ENCODE assay signal across 19 cellular contexts in the genomic region with DNA sequence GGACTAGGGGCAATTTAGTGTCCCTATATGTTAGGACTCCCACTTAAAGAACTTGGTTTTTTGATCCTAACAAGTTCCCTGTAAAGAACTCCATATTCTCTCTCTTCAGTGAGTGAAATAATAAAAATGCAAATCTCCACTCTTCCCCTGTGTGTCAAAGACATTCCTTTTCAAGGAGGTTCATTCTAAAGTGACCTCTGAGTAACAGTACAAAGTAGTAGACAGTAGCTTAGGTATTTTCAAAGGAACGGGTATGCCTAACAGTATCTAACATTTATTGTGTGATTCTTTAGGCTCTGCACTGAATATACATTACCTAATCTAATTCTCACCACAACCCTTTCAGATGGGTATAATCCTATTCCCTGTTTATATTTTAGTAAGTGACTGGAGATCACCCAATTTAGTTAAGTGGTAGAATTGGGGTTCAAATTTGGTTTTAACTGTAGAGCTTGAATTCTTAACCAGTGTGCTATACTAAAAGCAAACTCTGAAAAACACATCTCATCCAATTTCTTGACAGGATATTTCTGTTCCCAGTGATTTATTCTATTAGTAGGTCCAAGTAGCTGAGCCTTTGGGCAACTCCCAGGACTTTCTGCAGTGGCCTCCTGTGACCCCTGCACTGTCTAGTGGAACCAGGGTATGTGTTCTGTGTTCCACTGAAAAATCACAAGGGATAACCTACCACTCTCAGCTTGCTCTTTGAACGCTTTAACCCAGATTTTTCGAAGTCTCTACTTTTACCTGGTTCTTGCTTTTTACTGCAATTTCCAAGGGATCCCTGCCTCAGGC.
"Had no signal": no experiment of that assay in that cellular context is flagged by ENCODE, and none has a peak within 500 bp of the region (broad histone marks: within the 10 kb centered on the region; RNA-seq: fewer than 3 reads in every experiment).

No MANE protein-coding gene starts in this region.

- H3K27ac ChIP-seq: dorsolateral prefrontal cortex, pancreas, spleen, tibial artery, upper lobe of left lung, uterus had no signal

- H3K9me3 ChIP-seq: pancreas, spleen, tibial artery, upper lobe of left lung, uterus had no signal

- H3K27me3 ChIP-seq: dorsolateral prefrontal cortex, pancreas, tibial artery, upper lobe of left lung, uterus had no signal

- H3K4me3 ChIP-seq: dorsolateral prefrontal cortex, pancreas, spleen, tibial artery, upper lobe of left lung, uterus had no signal

- H3K36me3 ChIP-seq: pancreas, spleen, tibial artery, upper lobe of left lung, uterus had no signal

- H3K9me3 Mint-ChIP-seq: stimulated activated memory B cell treated with anti-CD40 and anti-IgM and Interleukin-4, amounts not matched to agents 10 μg/mL and 1 μg/mL and 100 μg/mL, for 72 hours; stimulated activated naive CD8-positive, alpha-beta T cell treated with anti-CD3 and anti-CD28 coated beads, Interleukin-15, Interleukin-2, amounts not matched to agents 100 ng/mL and 50 ng/mL, for 24 hours had no signal

- H3K27me3 Mint-ChIP-seq: stimulated activated naive CD8-positive, alpha-beta T cell treated with anti-CD3 and anti-CD28 coated beads, Interleukin-15, Interleukin-2, amounts not matched to agents 100 ng/mL and 50 ng/mL, for 24 hours had no signal

- ATAC-seq: left cardiac atrium; naive thymus-derived CD4-positive, alpha-beta T cell; pancreas; sciatic nerve; stimulated activated memory B cell treated with anti-CD40 and anti-IgM and Interleukin-4, amounts not matched to agents 10 μg/mL and 1 μg/mL and 100 μg/mL, for 72 hours had no signal

- DNase-seq: central memory CD4-positive, alpha-beta T cell; cortex of kidney; dorsolateral prefrontal cortex; effector memory CD4-positive, alpha-beta T cell; kidney; left cardiac atrium; naive thymus-derived CD4-positive, alpha-beta T cell; pancreas; spleen; stimulated activated CD4-positive, alpha-beta T cell treated with anti-CD3 and anti-CD28 coated beads, Interleukin-15, amount 100 ng/mL, for 24 hours; stimulated activated CD4-positive, alpha-beta T cell treated with anti-CD3 and anti-CD28 coated beads, Interleukin-1b, Interleukin-23, amount 100 ng/mL, for 48 hours; stimulated activated CD4-positive, alpha-beta T cell treated with anti-CD3 and anti-CD28 coated beads, Interleukin-4, amount 100 ng/mL, for 24 hours; tibial artery; upper lobe of left lung; uterus had no signal

- H3K36me3 Mint-ChIP-seq: stimulated activated memory B cell treated with anti-CD40 and anti-IgM and Interleukin-4, amounts not matched to agents 10 μg/mL and 1 μg/mL and 100 μg/mL, for 72 hours had no signal

- H3K4me1 Mint-ChIP-seq: naive thymus-derived CD4-positive, alpha-beta T cell; stimulated activated memory B cell treated with anti-CD40 and anti-IgM and Interleukin-4, amounts not matched to agents 10 μg/mL and 1 μg/mL and 100 μg/mL, for 72 hours had no signal

- H3K27ac Mint-ChIP-seq: naive thymus-derived CD4-positive, alpha-beta T cell; progenitor cell of endocrine pancreas; stimulated activated memory B cell treated with anti-CD40 and anti-IgM and Interleukin-4, amounts not matched to agents 10 μg/mL and 1 μg/mL and 100 μg/mL, for 72 hours; stimulated activated naive CD8-positive, alpha-beta T cell treated with anti-CD3 and anti-CD28 coated beads, Interleukin-15, Interleukin-2, amounts not matched to agents 100 ng/mL and 50 ng/mL, for 24 hours had no signal

- H3K4me1 ChIP-seq: pancreas, spleen, upper lobe of left lung, uterus had no signal

- H3K4me3 Mint-ChIP-seq: naive thymus-derived CD4-positive, alpha-beta T cell; stimulated activated memory B cell treated with anti-CD40 and anti-IgM and Interleukin-4, amounts not matched to agents 10 μg/mL and 1 μg/mL and 100 μg/mL, for 72 hours; stimulated activated naive CD8-positive, alpha-beta T cell treated with anti-CD3 and anti-CD28 coated beads, Interleukin-15, Interleukin-2, amounts not matched to agents 100 ng/mL and 50 ng/mL, for 24 hours had no signal
